Comparison of ENCODE assay signal across 25 cellular contexts in the genomic region with DNA sequence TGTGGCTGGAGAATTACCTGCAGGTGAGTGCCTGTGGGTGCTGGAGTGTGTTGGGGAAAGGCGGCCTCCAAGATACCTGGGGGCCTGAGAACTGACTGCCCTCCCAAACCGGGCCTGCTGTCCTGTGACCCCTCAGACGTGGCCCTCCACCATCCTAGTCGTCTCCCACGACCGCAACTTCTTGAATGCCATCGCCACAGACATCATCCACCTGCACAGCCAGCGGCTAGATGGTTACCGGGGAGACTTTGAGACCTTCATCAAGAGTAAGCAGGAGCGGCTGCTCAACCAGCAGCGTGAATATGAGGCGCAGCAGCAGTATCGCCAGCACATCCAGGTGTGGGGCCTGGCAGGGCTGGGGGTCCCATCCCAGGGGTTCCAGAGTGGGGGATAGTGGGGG. TPM values are rescaled to one million over a fixed set of nuclear protein-coding genes. Genes with fewer than 3 reads are reported as not detected.
A peak's percentile ranks its signal among the peaks of the same experiment; 100 is the strongest.
DNase-seq lines count a peak whose midpoint lies in the region; ATAC-seq and TF ChIP-seq lines count a peak whose summit lies in the region.
"Had no signal": no experiment of that assay in that cellular context is flagged by ENCODE, and none has a peak within 500 bp of the region (broad histone marks: within the 10 kb centered on the region; RNA-seq: fewer than 3 reads in every experiment).

No MANE protein-coding gene starts in this region.

- TF ChIP-seq CTCF in RWPE1 (conservative IDR thresholded peaks at IDR 0.05; ENCODE audit: low read depth) (no peak), neural crest cell (conservative IDR thresholded peaks at IDR 0.05) (no peak)

- DNase-seq in activated T-cell treated with anti-CD3 and anti-CD28 coated beads, Interleukin-2, amount 50 U/mL, for 24 hours: no peak
- no peak for DNase-seq in activated T-cell treated with anti-CD3 and anti-CD28 coated beads, Interleukin-2, amount 50 U/mL, for 48 hours
- DNase-seq in RWPE1 (ENCODE audit: low spot score) (no peak), neural crest cell (ENCODE audit: low read depth, low spot score) (no peak), NCI-H2171 treated with DMSO at 0.1 percent for 48 hours (lab: John Stamatoyannopoulos, UW) (no peak), cardiac septum (ENCODE audit: low spot score) (no peak)
- DNase-seq: ACHN; AML-193; BE2C; Calu3; CD4-positive, alpha-beta memory T cell; COR-L47; DMS53; DMS79 treated with DMSO at 0.1 percent for 48 hours; GF-D8; H9 had no signal

- H3K36me3 Mint-ChIP-seq in activated T-cell treated with anti-CD3 and anti-CD28 coated beads, Interleukin-2, amount 50 U/mL, for 24 hours (ENCODE audit: low read depth): peaks cover 93% of the 10 kb centered on the region
- H3K36me3 Mint-ChIP-seq in neural crest cell (ENCODE audit: low read depth): peaks cover 4% of the 10 kb centered on the region

- no peaks in the 10 kb centered on the region for H3K9me3 Mint-ChIP-seq in activated T-cell treated with anti-CD3 and anti-CD28 coated beads, Interleukin-2, amount 50 U/mL, for 24 hours
- H3K9me3 Mint-ChIP-seq in neural crest cell: no peaks in the 10 kb centered on the region
- H3K9me3 Mint-ChIP-seq: CD14-positive monocyte; CD4-positive, alpha-beta memory T cell; GM23338; H9 had no signal

- 0 out of 2 replicates have a peak overlapping the region, but pooled peaks have one; percentile 1 for H3K27ac ChIP-seq in RWPE1
- H3K27ac ChIP-seq: 22Rv1; A549; BLaER1 treated with 17β-estradiol and CSF1 and Interleukin-3, amounts not matched to agents 10 nM and 100 nM had no signal

- H3K27me3 Mint-ChIP-seq in activated T-cell treated with anti-CD3 and anti-CD28 coated beads, Interleukin-2, amount 50 U/mL, for 24 hours: no peaks in the 10 kb centered on the region
- H3K27me3 Mint-ChIP-seq in neural crest cell (ENCODE audit: low read depth): no peaks in the 10 kb centered on the region
- H3K27me3 Mint-ChIP-seq: CD4-positive, alpha-beta memory T cell had no signal

- ATAC-seq in HG02981 (IDR thresholded peaks at IDR 0.05; ENCODE audit: unreplicated experiment): no peak
- ATAC-seq: A549, GM23338, HCT116 had no signal

- H3K27ac Mint-ChIP-seq in activated T-cell treated with anti-CD3 and anti-CD28 coated beads, Interleukin-2, amount 50 U/mL, for 24 hours: peak overlapping the region; percentile 53
- H3K27ac Mint-ChIP-seq in neural crest cell (ENCODE audit: unreplicated experiment): no peak overlapping the region
- H3K27ac Mint-ChIP-seq: GM23338, H9 had no signal

- POLR2A ChIA-PET in RWPE1 (lab: Yijun Ruan, JAX; ENCODE audit: low non-redundant PET): no interaction called here

- H3K4me1 Mint-ChIP-seq in activated T-cell treated with anti-CD3 and anti-CD28 coated beads, Interleukin-2, amount 50 U/mL, for 24 hours (ENCODE audit: low read depth): peaks cover 33% of the 10 kb centered on the region
- H3K4me1 Mint-ChIP-seq in neural crest cell: peaks cover 30% of the 10 kb centered on the region

- no peak overlapping the region for H3K4me3 Mint-ChIP-seq in activated T-cell treated with anti-CD3 and anti-CD28 coated beads, Interleukin-2, amount 50 U/mL, for 24 hours
- H3K4me3 Mint-ChIP-seq in neural crest cell: peak overlapping the region; percentile 96
- H3K4me3 Mint-ChIP-seq: CD14-positive monocyte, GM23338 had no signal

- intact Hi-C loops in cardiac septum (cut with DNase I): loop anchor here (5.0 kb wide), 1 partner anchor 108 kb away; the partner anchor contains the start of gene PSMD2

- CTCF ChIA-PET in RWPE1 (lab: Yijun Ruan, JAX): interaction anchor here (0.5 kb wide), 1 partner anchor 62 kb away, joined by 5 read pairs; no protein-coding TSS in a partner anchor

RNA-seq across cellular contexts. Expression of gene ABCF3, which starts 3.4 kb away (rescaled TPM):
- 63.9 and 67.3 TPM in 2 replicates for total RNA-seq in neural crest cell
- 61.5 TPM for total RNA-seq in cardiac septum

RNA-seq across cellular contexts. Expression of gene AP2M1, which starts 14.8 kb away (rescaled TPM):
- total RNA-seq in neural crest cell (271 and 289 TPM in 2 replicates), cardiac septum (317 TPM)

RNA-seq across cellular contexts. Expression of gene DVL3, which starts 34.2 kb away (rescaled TPM):
- 90.9 and 93.8 TPM in 2 replicates for total RNA-seq in neural crest cell
- 68.6 TPM for total RNA-seq in cardiac septum

RNA-seq across cellular contexts. Expression of gene VWA5B2, which starts 40.0 kb away (rescaled TPM):
- 0.36 and 0.56 TPM in 2 replicates for total RNA-seq in neural crest cell
- total RNA-seq in cardiac septum: not detected
- total RNA-seq: CD4-positive, alpha-beta memory T cell; Daoy; H4 had no signal

RNA-seq across cellular contexts. Expression of gene EIF2B5, which starts 54.3 kb away (rescaled TPM):
- 54.8 and 57.7 TPM in 2 replicates for total RNA-seq in neural crest cell
- 33.4 TPM for total RNA-seq in cardiac septum
